13 cellular contexts compared by ENCODE assay signal in genomic region chr2:127261835-127262234, GRCh38. TPM values are rescaled to one million over a fixed set of nuclear protein-coding genes. Genes with fewer than 3 reads are reported as not detected.
"Had no signal": no experiment of that assay in that cellular context is flagged by ENCODE, and none has a peak within 500 bp of the region (broad histone marks: within the 10 kb centered on the region; RNA-seq: fewer than 3 reads in every experiment).

No MANE protein-coding gene starts in this region.

- H3K27me3 Mint-ChIP-seq: activated CD4-positive, alpha-beta memory T cell treated with anti-CD3 and anti-CD28 coated beads for 36 hours had no signal

- H3K4me3 Mint-ChIP-seq: activated CD4-positive, alpha-beta memory T cell treated with anti-CD3 and anti-CD28 coated beads for 36 hours; nephron progenitor cell had no signal

- DNase-seq: activated CD4-positive, alpha-beta memory T cell treated with anti-CD3 and anti-CD28 coated beads for 36 hours; activated T-cell treated with anti-CD3 and anti-CD28 coated beads, Interleukin-2, amount 50 U/mL, for 48 hours; body of pancreas; hippocampal formation; kidney glomerular epithelial cell; mesendoderm; nephron progenitor cell; T-helper 9 cell had no signal

- ATAC-seq: body of pancreas, esophagus mucosa had no signal

- H3K9me3 Mint-ChIP-seq: activated CD4-positive, alpha-beta memory T cell treated with anti-CD3 and anti-CD28 coated beads for 36 hours had no signal

- H3K27ac Mint-ChIP-seq: activated CD4-positive, alpha-beta memory T cell treated with anti-CD3 and anti-CD28 coated beads for 36 hours; nephron progenitor cell had no signal

- H3K4me1 Mint-ChIP-seq: nephron progenitor cell had no signal

- H3K4me3 ChIP-seq: body of pancreas, tibial nerve, vagina had no signal

RNA-seq across cellular contexts. Expression of gene CYP27C1, which starts 41.7 kb away (rescaled TPM):
- total RNA-seq: activated CD4-positive, alpha-beta memory T cell treated with anti-CD3 and anti-CD28 coated beads for 36 hours; dermis microvascular lymphatic vessel endothelial cell; pulmonary artery endothelial cell had no signal
